In the genomic region with DNA sequence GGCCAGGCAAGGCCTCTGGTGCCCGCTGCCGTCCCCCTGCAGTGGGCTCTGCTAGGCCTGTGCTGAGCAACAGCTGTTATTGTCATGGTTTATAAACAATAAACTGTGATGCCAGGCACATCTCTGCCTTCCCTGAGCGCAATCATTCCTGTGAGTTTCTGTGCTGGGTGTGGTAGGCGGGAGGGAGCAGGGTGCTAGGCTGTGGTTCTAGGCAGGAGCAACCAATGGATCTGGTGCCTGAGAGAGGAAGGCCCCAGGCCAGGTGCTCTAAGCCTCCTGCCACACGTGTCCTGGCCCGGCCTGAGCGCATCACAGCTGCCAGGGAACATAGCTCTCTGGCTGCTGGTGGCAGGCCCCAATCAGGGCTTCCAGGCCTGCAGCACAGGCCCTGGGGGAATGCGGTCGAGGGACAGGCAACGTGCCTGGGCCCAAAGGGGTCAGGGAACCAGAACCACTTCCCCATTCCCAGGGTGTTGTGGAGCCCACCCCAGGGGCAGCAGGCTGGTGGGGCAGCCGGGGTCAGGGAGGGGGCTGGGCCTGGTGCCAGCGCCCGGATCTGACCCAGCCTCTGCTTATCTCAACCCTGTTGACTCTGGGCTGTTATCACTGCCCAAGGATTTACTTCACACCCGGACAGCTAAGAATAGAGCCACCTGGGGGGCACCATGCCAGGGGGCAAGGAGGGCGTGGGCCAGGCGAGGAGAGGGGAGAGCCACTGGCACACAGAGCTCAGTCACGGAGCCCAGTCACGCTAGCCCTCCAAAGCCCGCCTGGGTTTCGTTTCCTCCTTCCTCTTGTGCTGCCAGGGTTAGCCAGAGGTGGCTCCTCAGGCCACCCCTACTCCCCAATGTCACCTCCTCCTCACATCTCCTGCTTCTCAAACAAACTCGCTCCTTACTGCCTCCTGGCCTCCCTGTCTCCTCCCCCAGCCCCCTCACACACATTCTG, we compare ENCODE assay signal across 1 cellular context.
TF ChIP-seq lines count a peak whose summit lies in the region.

No MANE protein-coding gene starts in this region.

TF ChIP-seq in HepG2, 621 proteins besides CTCF, POLR2A, EP300 and RAD21 (continued from another document):
- TF ChIP-seq ZNF609 (CRISPR knock-in tag; IDR thresholded peaks at IDR 0.05; ENCODE audit: borderline replicate concordance) (peak; percentile 15; the same call in 1 of the 2 replicates), TP53 (CRISPR knock-in tag; conservative IDR thresholded peaks at IDR 0.05) (no peak), ZNF564 (CRISPR knock-in tag; IDR thresholded peaks at IDR 0.05) (no peak), MXI1 (IDR thresholded peaks at IDR 0.05; ENCODE audit: borderline replicate concordance, low read depth, low read length) (no peak), HNRNPL (IDR thresholded peaks at IDR 0.05; ENCODE audit: low read depth, low read length) (peak; percentile 79; the same call in 1 of the 2 replicates), GABPB1 (CRISPR knock-in tag; IDR thresholded peaks at IDR 0.05) (peak; percentile 16; the same call in 1 of the 2 replicates), BATF2 (CRISPR knock-in tag; IDR thresholded peaks at IDR 0.05) (no peak), ZNF7 (CRISPR knock-in tag; IDR thresholded peaks at IDR 0.05) (no peak), BCL6 (CRISPR knock-in tag; IDR thresholded peaks at IDR 0.05) (0 out of 2 replicates have a peak, but pooled peaks have one; percentile 24), SP2 (CRISPR knock-in tag; IDR thresholded peaks at IDR 0.05) (no peak), TBX2 (CRISPR knock-in tag; IDR thresholded peaks at IDR 0.05; ENCODE audit: borderline replicate concordance) (peak; percentile 55)
- TF ChIP-seq, protein P1, sequence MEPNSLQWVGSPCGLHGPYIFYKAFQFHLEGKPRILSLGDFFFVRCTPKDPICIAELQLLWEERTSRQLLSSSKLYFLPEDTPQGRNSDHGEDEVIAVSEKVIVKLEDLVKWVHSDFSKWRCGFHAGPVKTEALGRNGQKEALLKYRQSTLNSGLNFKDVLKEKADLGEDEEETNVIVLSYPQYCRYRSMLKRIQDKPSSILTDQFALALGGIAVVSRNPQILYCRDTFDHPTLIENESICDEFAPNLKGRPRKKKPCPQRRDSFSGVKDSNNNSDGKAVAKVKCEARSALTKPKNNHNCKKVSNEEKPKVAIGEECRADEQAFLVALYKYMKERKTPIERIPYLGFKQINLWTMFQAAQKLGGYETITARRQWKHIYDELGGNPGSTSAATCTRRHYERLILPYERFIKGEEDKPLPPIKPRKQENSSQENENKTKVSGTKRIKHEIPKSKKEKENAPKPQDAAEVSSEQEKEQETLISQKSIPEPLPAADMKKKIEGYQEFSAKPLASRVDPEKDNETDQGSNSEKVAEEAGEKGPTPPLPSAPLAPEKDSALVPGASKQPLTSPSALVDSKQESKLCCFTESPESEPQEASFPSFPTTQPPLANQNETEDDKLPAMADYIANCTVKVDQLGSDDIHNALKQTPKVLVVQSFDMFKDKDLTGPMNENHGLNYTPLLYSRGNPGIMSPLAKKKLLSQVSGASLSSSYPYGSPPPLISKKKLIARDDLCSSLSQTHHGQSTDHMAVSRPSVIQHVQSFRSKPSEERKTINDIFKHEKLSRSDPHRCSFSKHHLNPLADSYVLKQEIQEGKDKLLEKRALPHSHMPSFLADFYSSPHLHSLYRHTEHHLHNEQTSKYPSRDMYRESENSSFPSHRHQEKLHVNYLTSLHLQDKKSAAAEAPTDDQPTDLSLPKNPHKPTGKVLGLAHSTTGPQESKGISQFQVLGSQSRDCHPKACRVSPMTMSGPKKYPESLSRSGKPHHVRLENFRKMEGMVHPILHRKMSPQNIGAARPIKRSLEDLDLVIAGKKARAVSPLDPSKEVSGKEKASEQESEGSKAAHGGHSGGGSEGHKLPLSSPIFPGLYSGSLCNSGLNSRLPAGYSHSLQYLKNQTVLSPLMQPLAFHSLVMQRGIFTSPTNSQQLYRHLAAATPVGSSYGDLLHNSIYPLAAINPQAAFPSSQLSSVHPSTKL (CRISPR knock-in tag; IDR thresholded peaks at IDR 0.05) = no peak
- TF ChIP-seq, protein P2, sequence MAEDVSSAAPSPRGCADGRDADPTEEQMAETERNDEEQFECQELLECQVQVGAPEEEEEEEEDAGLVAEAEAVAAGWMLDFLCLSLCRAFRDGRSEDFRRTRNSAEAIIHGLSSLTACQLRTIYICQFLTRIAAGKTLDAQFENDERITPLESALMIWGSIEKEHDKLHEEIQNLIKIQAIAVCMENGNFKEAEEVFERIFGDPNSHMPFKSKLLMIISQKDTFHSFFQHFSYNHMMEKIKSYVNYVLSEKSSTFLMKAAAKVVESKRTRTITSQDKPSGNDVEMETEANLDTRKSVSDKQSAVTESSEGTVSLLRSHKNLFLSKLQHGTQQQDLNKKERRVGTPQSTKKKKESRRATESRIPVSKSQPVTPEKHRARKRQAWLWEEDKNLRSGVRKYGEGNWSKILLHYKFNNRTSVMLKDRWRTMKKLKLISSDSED (CRISPR knock-in tag; IDR thresholded peaks at IDR 0.05) = no peak
